8 cellular contexts compared by ENCODE assay signal in genomic region chr1:231590453-231591198, GRCh38. TPM values are rescaled to one million over a fixed set of nuclear protein-coding genes. Genes with fewer than 3 reads are reported as not detected.
DNase-seq lines count a peak whose midpoint lies in the region; ATAC-seq and TF ChIP-seq lines count a peak whose summit lies in the region.

No MANE protein-coding gene starts in this region.

- no peak overlapping the region for H3K27ac ChIP-seq in Peyer's patch
- no peak overlapping the region for H3K27ac ChIP-seq in spleen

- H3K4me1 ChIP-seq in Peyer's patch (no peaks in the 10 kb centered on the region), spleen (peaks cover 0 to 24% (median 11%) of the 10 kb centered on the region in 6 donors)

- H3K9me3 ChIP-seq in Peyer's patch: no peaks in the 10 kb centered on the region
- H3K9me3 ChIP-seq in spleen: no peaks in the 10 kb centered on the region

- DNase-seq in NCI-H2081 (lab: John Stamatoyannopoulos, UW) (peak; percentile 17 to 24), NCI-H2081 treated with DMSO at 0.1 percent for 48 hours (lab: John Stamatoyannopoulos, UW) (no peak), Peyer's patch (peak in 1 of 3 donors; percentile 71), astrocyte of the hippocampus (ENCODE audit: low read depth, low spot score) (peak; percentile 79), iPS-NIHi11 (ENCODE audit: low spot score) (peak; percentile 53), spleen (no peak), NCI-H345 (lab: John Stamatoyannopoulos, UW) (no peak)

- ATAC-seq in HG03442 (IDR thresholded peaks at IDR 0.05; ENCODE audit: unreplicated experiment): peak; percentile 61

- H3K36me3 ChIP-seq in Peyer's patch: no peaks in the 10 kb centered on the region
- no peaks in the 10 kb centered on the region for H3K36me3 ChIP-seq in spleen

- intact Hi-C loops in spleen (cut with DNase I; ENCODE audit: low total_unique reads): loop anchor here (5.0 kb wide), 1 partner anchor 228 kb away; no protein-coding TSS in a partner anchor

- TF ChIP-seq POLR2A in Peyer's patch (IDR thresholded peaks at IDR 0.05): no peak
- TF ChIP-seq POLR2A in spleen (IDR thresholded peaks at IDR 0.05): no peak

- TF ChIP-seq CTCF in Peyer's patch (IDR thresholded peaks at IDR 0.05): peak; percentile 12 to 78 (median 54)
- TF ChIP-seq CTCF in spleen (IDR thresholded peaks at IDR 0.05 in 8 of 11, conservative IDR thresholded peaks at IDR 0.05 in 3 of 11): peak; percentile 41 to 79 (median 69)

- H3K27me3 ChIP-seq in Peyer's patch (no peaks in the 10 kb centered on the region), spleen (replicated peaks in 1 of 7) (no peaks in the 10 kb centered on the region)

- H3K4me3 ChIP-seq in Peyer's patch (no peak overlapping the region), spleen (no peak overlapping the region)

- 23 to 35% (median 25%) methylated on average over 12 of the region's 12 CpGs for WGBS in spleen, 5 donors

RNA-seq across cellular contexts. Expression of gene DISC1, which starts 36.0 kb away (rescaled TPM):
- total RNA-seq in Peyer's patch (10 to 100 TPM in 1 of 4 donors, 1 to 10 TPM in 3; 2.3 to 39.6 (median 5.6) TPM), spleen (10 to 100 TPM; 13.8 to 36.4 (median 29.5) TPM)
- polyA plus RNA-seq in spleen: 1 to 10 TPM in 2 of 3 donors, under 1 TPM in 1; 0.89 to 1.4 (median 1.1) TPM

Comparison
In these comparisons a context has a peak if more than half of its experiments do, and no peak if none do; other contexts are left out.
1. DNase-seq: peak in NCI-H2081 (2 of 2), astrocyte of the hippocampus (single experiment) and iPS-NIHi11 (single experiment); none in NCI-H2081 treated with DMSO at 0.1 percent for 48 hours (single experiment), spleen (single experiment) and NCI-H345 (single experiment).